ENCODE assay signal across 17 cellular contexts in the genomic region with DNA sequence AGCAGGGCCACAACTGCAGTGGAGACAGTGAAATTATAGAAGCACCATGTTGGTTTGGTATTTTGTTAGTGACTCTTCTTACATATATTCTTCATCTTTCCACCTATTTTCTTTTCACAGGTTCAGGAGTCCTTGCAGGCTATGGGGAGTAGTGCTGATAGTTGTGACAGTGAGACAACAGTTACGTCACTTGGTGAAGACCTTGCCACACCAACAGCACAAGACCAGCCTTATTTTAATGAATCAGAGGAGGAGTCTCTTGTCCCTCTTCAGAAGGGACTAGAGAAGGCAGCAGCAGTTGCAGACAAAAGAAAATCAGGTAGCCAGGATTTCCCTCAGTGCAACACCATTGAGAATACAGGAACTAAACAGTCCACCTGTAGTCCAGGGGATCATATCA.
"Had no signal": no experiment of that assay in that cellular context is flagged by ENCODE, and none has a peak within 500 bp of the region (broad histone marks: within the 10 kb centered on the region; RNA-seq: fewer than 3 reads in every experiment).

No MANE protein-coding gene starts in this region.

- DNase-seq: activated CD4-positive, alpha-beta T cell treated with anti-CD3 and anti-CD28 coated beads for 4 hours; activated CD8-positive, alpha-beta memory T cell treated with anti-CD3 and anti-CD28 coated beads, Interleukin-2, amount 50 U/mL, for 48 hours; activated CD8-positive, alpha-beta T cell treated with anti-CD3 and anti-CD28 coated beads, Interleukin-2, amount 10 ng/mL, durations not matched to agents 7 days and 5 days; activated naive CD4-positive, alpha-beta T cell treated with Interleukin-2 at 50 U/mL for 16 hours; caudate nucleus; effector CD8-positive, alpha-beta T cell; foreskin fibroblast; glutamatergic neuron; lower lobe of right lung; naive B cell; right cardiac atrium; stimulated activated CD4-positive, alpha-beta T cell treated with anti-CD3 and anti-CD28 coated beads, Interleukin-1b, Interleukin-23, amount 100 ng/mL, for 48 hours; stimulated activated naive B cell treated with anti-CD40 and anti-IgM and Interleukin-4, amounts not matched to agents 10 μg/mL and 1 μg/mL and 100 μg/mL, for 72 hours; T-cell had no signal

- H3K27ac Mint-ChIP-seq: activated CD8-positive, alpha-beta T cell treated with anti-CD3 and anti-CD28 coated beads, Interleukin-2, amount 10 ng/mL, durations not matched to agents 7 days and 5 days; progenitor cell of endocrine pancreas; T-cell had no signal

- H3K4me1 Mint-ChIP-seq: naive B cell; stimulated activated naive B cell treated with anti-CD40 and anti-IgM and Interleukin-4, amounts not matched to agents 10 μg/mL and 1 μg/mL and 100 μg/mL, for 72 hours had no signal

- H3K27me3 Mint-ChIP-seq: naive B cell; progenitor cell of endocrine pancreas; stimulated activated naive B cell treated with anti-CD40 and anti-IgM and Interleukin-4, amounts not matched to agents 10 μg/mL and 1 μg/mL and 100 μg/mL, for 72 hours; T-cell had no signal

- ATAC-seq: activated CD8-positive, alpha-beta T cell treated with anti-CD3 and anti-CD28 coated beads, Interleukin-2, amount 10 ng/mL, durations not matched to agents 7 days and 5 days; lower lobe of right lung; right cardiac atrium; stimulated activated naive B cell treated with anti-CD40 and anti-IgM and Interleukin-4, amounts not matched to agents 10 μg/mL and 1 μg/mL and 100 μg/mL, for 72 hours; T-cell had no signal

- H3K27ac ChIP-seq: coronary artery, lower lobe of right lung had no signal

- H3K4me3 ChIP-seq: coronary artery, lower lobe of right lung, tibial nerve had no signal

- H3K9me3 ChIP-seq: lower lobe of right lung, tibial nerve had no signal

- H3K4me3 Mint-ChIP-seq: activated CD8-positive, alpha-beta T cell treated with anti-CD3 and anti-CD28 coated beads, Interleukin-2, amount 10 ng/mL, durations not matched to agents 7 days and 5 days; naive B cell; stimulated activated naive B cell treated with anti-CD40 and anti-IgM and Interleukin-4, amounts not matched to agents 10 μg/mL and 1 μg/mL and 100 μg/mL, for 72 hours; T-cell had no signal

- H3K9me3 Mint-ChIP-seq: naive B cell; stimulated activated naive B cell treated with anti-CD40 and anti-IgM and Interleukin-4, amounts not matched to agents 10 μg/mL and 1 μg/mL and 100 μg/mL, for 72 hours; T-cell had no signal

- H3K27me3 ChIP-seq: tibial nerve had no signal
